Comparison of ENCODE assay signal across 25 cellular contexts in the genomic region with DNA sequence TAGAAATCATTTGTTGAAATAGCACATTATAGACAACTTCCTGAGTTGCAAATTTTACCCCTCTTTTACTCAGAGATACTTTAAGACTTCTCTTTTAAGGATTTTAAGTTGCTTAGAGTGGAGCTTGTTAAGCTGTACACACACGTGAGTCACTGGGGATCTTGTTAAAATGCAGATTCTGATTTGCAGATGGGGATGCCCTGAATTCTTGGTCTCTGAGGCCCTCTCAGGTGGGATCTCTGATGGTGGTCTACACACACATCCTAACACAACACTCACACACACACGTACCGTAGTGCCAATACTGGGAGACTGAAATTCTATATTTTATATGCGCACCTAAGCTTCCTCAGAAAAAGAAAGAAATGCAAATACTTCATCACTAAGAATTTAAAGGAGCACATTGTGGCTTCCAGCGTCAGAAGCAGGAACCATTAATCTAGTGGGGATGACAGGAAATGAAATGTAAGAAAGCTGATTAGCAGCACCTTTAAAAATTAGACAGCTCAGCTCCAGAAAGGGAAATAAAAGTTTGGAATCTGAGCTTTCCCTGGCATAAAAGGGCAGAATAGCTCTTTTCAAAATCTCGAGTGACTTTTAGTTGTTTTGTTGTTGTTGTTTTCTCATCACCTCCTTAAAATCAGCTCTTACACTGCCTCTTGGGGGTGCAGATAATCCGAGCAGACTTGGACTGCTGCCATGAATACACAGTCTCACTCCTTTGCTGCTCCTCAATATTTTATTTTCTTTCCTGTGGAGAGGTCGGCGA.
DNase-seq lines count a peak whose midpoint lies in the region; ATAC-seq, FAIRE-seq and TF ChIP-seq lines count a peak whose summit lies in the region.
"Had no signal": no experiment of that assay in that cellular context is flagged by ENCODE, and none has a peak within 500 bp of the region (broad histone marks: within the 10 kb centered on the region; RNA-seq: fewer than 3 reads in every experiment).

No MANE protein-coding gene starts in this region.

- peaks cover 15% of the 10 kb centered on the region for H3K27me3 ChIP-seq in GM23248 (replicated peaks; ENCODE audit: insufficient read depth)
- no peaks in the 10 kb centered on the region for H3K27me3 ChIP-seq in H1 (replicated peaks in 1 of 4; ENCODE audit: control insufficient read depth in 3 of 4, extremely low read depth in 1 of 4, insufficient read depth in 3 of 4, low read length in 3 of 4)
- H3K27me3 ChIP-seq: colonic mucosa had no signal

- H2AFZ ChIP-seq in GM23248 (no peak overlapping the region), OCI-LY7 (ENCODE audit: low read length) (peak overlapping the region; percentile 55; the same call in 1 of the 2 replicates), H1 (ENCODE audit: low read length) (no peak overlapping the region)

- intact Hi-C loops in OCI-LY7 (cut with micrococcal nuclease; ENCODE audit: unreplicated experiment): no loop called here

- no peak overlapping the region for H4K5ac ChIP-seq in H1 (ENCODE audit: insufficient read length, low read depth, low read length)

- no peaks in the 10 kb centered on the region for H3K36me3 Mint-ChIP-seq in progenitor cell of endocrine pancreas (ENCODE audit: insufficient read depth)
- H3K36me3 Mint-ChIP-seq: activated naive CD8-positive, alpha-beta T cell treated with anti-CD3 and anti-CD28 coated beads for 36 hours had no signal

- TF ChIP-seq POLR2A in H1 (IDR thresholded peaks at IDR 0.05; ENCODE audit: control extremely low read depth in 1 of 2, low read depth in 2 of 2, low read length in 2 of 2): no peak

- H3K23ac ChIP-seq in H1 (ENCODE audit: insufficient read length): no peak overlapping the region

- in situ Hi-C loops in GM23248 (cut with MboI): no loop called here

- BruUV-seq in OCI-LY7 (replicated peaks; lab: Mats Ljungman, UMichigan): no TSS peak

- POLR2A ChIA-PET in OCI-LY7 (lab: Charles Lee) (interaction anchor here (0.7 to 1.2 kb wide), 2 partner anchors 10 to 33 kb away, joined by 4 read pairs; no protein-coding TSS in a partner anchor), H1 (lab: Charles Lee; ENCODE audit: partially characterized antibody) (interaction anchor here (0.7 to 1.7 kb wide), 4 partner anchors 13 to 22 kb away, joined by 3 to 5 read pairs (median 4); no protein-coding TSS in a partner anchor)

- no peak for FAIRE-seq in H1 (lab: Jason Lieb, UNC)
- FAIRE-seq: endometrium, G401.6 had no signal

- CTCF ChIA-PET in OCI-LY7 (lab: Charles Lee; ENCODE audit: unreplicated experiment): no interaction called here
- CTCF ChIA-PET in H1 (lab: Charles Lee; ENCODE audit: partially characterized antibody): interaction anchor here (0.8 to 2.3 kb wide), 3 partner anchors 16 to 312 kb away, joined by 3 to 11 read pairs (median 3); no protein-coding TSS in a partner anchor

- peak overlapping the region; percentile 76; the same call in 1 of the 2 replicates for H3K18ac ChIP-seq in H1 (ENCODE audit: extremely low read depth, low read length)

- no peak overlapping the region for H3K4ac ChIP-seq in H1 (replicated peaks; ENCODE audit: insufficient read length, low read depth, low read length)

- H3K27ac Mint-ChIP-seq in progenitor cell of endocrine pancreas: peak overlapping the region; percentile 57
- H3K27ac Mint-ChIP-seq: activated naive CD8-positive, alpha-beta T cell treated with anti-CD3 and anti-CD28 coated beads for 36 hours; stimulated activated naive CD8-positive, alpha-beta T cell treated with anti-CD3 and anti-CD28 coated beads, Interleukin-15, amount 100 ng/mL, for 72 hours had no signal

- H4K91ac ChIP-seq in H1 (replicated peaks; ENCODE audit: insufficient read length, low read length): peak overlapping the region; percentile 48

- H2BK15ac ChIP-seq in H1 (ENCODE audit: low read length): peak overlapping the region; percentile 31; the same call in 1 of the 2 replicates

- peaks cover 26% of the 10 kb centered on the region for H3K4me1 ChIP-seq in GM23248 (ENCODE audit: insufficient read depth)
- H3K4me1 ChIP-seq in OCI-LY7 (ENCODE audit: insufficient read depth, low read length, poor library complexity, severe bottlenecking): peaks cover 66% of the 10 kb centered on the region
- peaks cover 9 to 25% (median 18%) of the 10 kb centered on the region in 4 experiments for H3K4me1 ChIP-seq in H1 (replicated peaks in 1 of 4; ENCODE audit: control insufficient read depth in 3 of 4, insufficient read depth in 4 of 4, low read length in 3 of 4)
- H3K4me1 ChIP-seq: Caco-2, left lung had no signal

- no peak for TF ChIP-seq RAD21 in H1 (IDR thresholded peaks at IDR 0.05 in 1 of 2, conservative IDR thresholded peaks at IDR 0.05 in 1 of 2; ENCODE audit: low read depth in 2 of 2, low read length in 2 of 2)

- H3K79me2 ChIP-seq in GM23248 (ENCODE audit: insufficient read depth) (no peaks in the 10 kb centered on the region), OCI-LY7 (ENCODE audit: insufficient read depth, low read depth, low read length) (no peaks in the 10 kb centered on the region), H1 (ENCODE audit: control insufficient read depth in 1 of 2, insufficient read depth in 2 of 2, low read length in 2 of 2) (no peaks in the 10 kb centered on the region)

- TF ChIP-seq CTCF in OCI-LY7 (conservative IDR thresholded peaks at IDR 0.05; ENCODE audit: low read length): no peak
- no peak for TF ChIP-seq CTCF in H1 (IDR thresholded peaks at IDR 0.05; ENCODE audit: control extremely low read depth in 1 of 3, insufficient read depth in 1 of 3, low read depth in 1 of 3, low read length in 3 of 3)
- no peak for TF ChIP-seq CTCF in progenitor cell of endocrine pancreas (IDR thresholded peaks at IDR 0.05; ENCODE audit: unreplicated experiment)

- H3K79me1 ChIP-seq in H1 (ENCODE audit: low read depth, low read length): no peaks in the 10 kb centered on the region

- peak overlapping the region; percentile 98 for H2BK5ac ChIP-seq in H1 (ENCODE audit: low read depth, low read length)

- peak overlapping the region; percentile 61 for H2BK120ac ChIP-seq in H1 (replicated peaks; ENCODE audit: low read depth, low read length)

- peak overlapping the region; percentile 95 for H2BK12ac ChIP-seq in H1 (ENCODE audit: low read depth, low read length)

- peaks cover 44% of the 10 kb centered on the region for H3K4me1 Mint-ChIP-seq in progenitor cell of endocrine pancreas (ENCODE audit: low read depth)
- H3K4me1 Mint-ChIP-seq: activated naive CD8-positive, alpha-beta T cell treated with anti-CD3 and anti-CD28 coated beads for 36 hours; stimulated activated naive CD8-positive, alpha-beta T cell treated with anti-CD3 and anti-CD28 coated beads, Interleukin-15, amount 100 ng/mL, for 72 hours had no signal

- H3K4me3 Mint-ChIP-seq in progenitor cell of endocrine pancreas (ENCODE audit: low read depth): no peak overlapping the region
- H3K4me3 Mint-ChIP-seq: activated naive CD8-positive, alpha-beta T cell treated with anti-CD3 and anti-CD28 coated beads for 36 hours; neural crest cell; stimulated activated naive CD8-positive, alpha-beta T cell treated with anti-CD3 and anti-CD28 coated beads, Interleukin-15, amount 100 ng/mL, for 72 hours had no signal

- peaks cover 3% of the 10 kb centered on the region; the same call in 1 of the 2 replicates for H3K23me2 ChIP-seq in H1 (ENCODE audit: low read depth, low read length)

- H3K9me3 Mint-ChIP-seq in progenitor cell of endocrine pancreas (ENCODE audit: low read depth): peaks cover 6% of the 10 kb centered on the region
- H3K9me3 Mint-ChIP-seq: activated naive CD8-positive, alpha-beta T cell treated with anti-CD3 and anti-CD28 coated beads for 36 hours; neural crest cell; stimulated activated naive CD8-positive, alpha-beta T cell treated with anti-CD3 and anti-CD28 coated beads, Interleukin-15, amount 100 ng/mL, for 72 hours had no signal

- no peaks in the 10 kb centered on the region; the same call in 1 of the 2 replicates for H3F3A ChIP-seq in GM23248 (ENCODE audit: insufficient read depth)

- H3K27me3 Mint-ChIP-seq in progenitor cell of endocrine pancreas: no peaks in the 10 kb centered on the region

- H3K56ac ChIP-seq in H1 (replicated peaks; ENCODE audit: insufficient read length, low read depth, low read length): no peak overlapping the region

- H3K9me2 ChIP-seq in GM23248 (ENCODE audit: insufficient read depth): no peaks in the 10 kb centered on the region
- no peaks in the 10 kb centered on the region for H3K9me2 ChIP-seq in OCI-LY7 (ENCODE audit: insufficient read depth, low read length)
- H3K9me2 ChIP-seq: SK-N-SH had no signal

- H3K9ac ChIP-seq in GM23248: no peak overlapping the region
- no peak overlapping the region; a peak in 1 of 7 replicates for H3K9ac ChIP-seq in H1 (replicated peaks in 1 of 4; ENCODE audit: extremely low read depth in 1 of 4, low read depth in 3 of 4, low read length in 3 of 4)
- H3K9ac ChIP-seq: SK-N-SH had no signal

- H3K9me3 ChIP-seq in GM23248 (ENCODE audit: low read depth): no peaks in the 10 kb centered on the region
- peaks cover 3% of the 10 kb centered on the region; the same call in 1 of the 2 replicates for H3K9me3 ChIP-seq in OCI-LY7 (ENCODE audit: low read length)
- H3K9me3 ChIP-seq in H1 (ENCODE audit: insufficient read depth in 2 of 2, low read depth in 1 of 2, low read length in 1 of 2): no peaks in the 10 kb centered on the region
- H3K9me3 ChIP-seq: Caco-2, colonic mucosa, left lung, SK-N-SH had no signal

- WGBS in GM23248 (ENCODE audit: low coverage in 1 of 2, low lambda C conversion rate in 2 of 2, missing lambda C conversion rate in 2 of 2), 2 experiments: 34 to 35% methylated on average over 9 of the region's 9 CpGs
- 69% methylated on average over 9 of the region's 9 CpGs; no CpG with 5 or more reads in 1 of the 2 experiments for WGBS in H1 (ENCODE audit: extremely low coverage in 1 of 2, insufficient coverage in 1 of 2, insufficient read length in 1 of 2, insufficient replicate concordance in 2 of 2, low coverage in 1 of 2, low lambda C conversion rate in 2 of 2, missing lambda C conversion rate in 1 of 2), 2 experiments

- H4K20me1 ChIP-seq in GM23248 (ENCODE audit: insufficient read depth) (no peaks in the 10 kb centered on the region), OCI-LY7 (ENCODE audit: insufficient read depth, low read length) (no peaks in the 10 kb centered on the region), H1 (replicated peaks in 1 of 2; ENCODE audit: control insufficient read depth in 1 of 2, insufficient read depth in 2 of 2, low read length in 2 of 2) (no peaks in the 10 kb centered on the region)

- no peaks in the 10 kb centered on the region for H3K36me3 ChIP-seq in GM23248 (ENCODE audit: low read depth)
- no peaks in the 10 kb centered on the region for H3K36me3 ChIP-seq in OCI-LY7 (ENCODE audit: insufficient read depth, low read length)
- no peaks in the 10 kb centered on the region for H3K36me3 ChIP-seq in H1 (ENCODE audit: control insufficient read depth in 2 of 4, insufficient read depth in 4 of 4, low read length in 3 of 4)
- H3K36me3 ChIP-seq: colonic mucosa, left lung had no signal

- H2BK20ac ChIP-seq in H1 (ENCODE audit: low read length): peak overlapping the region; percentile 97

- H3K14ac ChIP-seq in H1 (ENCODE audit: insufficient read length): no peak overlapping the region

- peak overlapping the region; percentile 79 for H2AK5ac ChIP-seq in H1 (ENCODE audit: low read depth, low read length)

- no peak for TF ChIP-seq EP300 in H1 (IDR thresholded peaks at IDR 0.05; ENCODE audit: borderline replicate concordance in 1 of 2, low read depth in 2 of 2, low read length in 2 of 2)

- DNase-seq in GM23248 (peak; percentile 14), OCI-LY7 (ENCODE audit: low spot score) (no peak), H1 (ENCODE audit: low read depth in 1 of 2, low spot score in 2 of 2) (no peak), progenitor cell of endocrine pancreas (ENCODE audit: low spot score, unreplicated experiment) (no peak), substantia nigra (lab: John Stamatoyannopoulos, UW) (no peak)
- DNase-seq: activated naive CD8-positive, alpha-beta T cell treated with anti-CD3 and anti-CD28 coated beads for 36 hours; AML-193; Caco-2; colonic mucosa; GOT3; Karpas-422; left lung; NCI-H1048; NCI-H1930; NCI-H446 treated with DMSO at 0.1 percent for 48 hours; SK-N-SH; stimulated activated CD4-positive, alpha-beta T cell treated with anti-CD3 and anti-CD28 coated beads, Interleukin-4, amount 100 ng/mL, for 1 hour; stimulated activated naive CD8-positive, alpha-beta T cell treated with anti-CD3 and anti-CD28 coated beads, Interleukin-15, amount 100 ng/mL, for 72 hours; T1000; trophoblast cell had no signal

- peak overlapping the region; percentile 40; the same call in 1 of the 2 replicates for H3K4me3 ChIP-seq in GM23248
- no peak overlapping the region for H3K4me3 ChIP-seq in OCI-LY7 (ENCODE audit: low read depth, low read length, poor library complexity, severe bottlenecking)
- H3K4me3 ChIP-seq in H1 (ENCODE audit: extremely low read depth in 1 of 4, insufficient read depth in 2 of 4, low read depth in 3 of 4, low read length in 4 of 4): no peak overlapping the region
- H3K4me3 ChIP-seq: colonic mucosa, left lung had no signal

- peak overlapping the region; percentile 69 for H3K4me2 ChIP-seq in GM23248 (ENCODE audit: unreplicated experiment)
- H3K4me2 ChIP-seq in OCI-LY7 (ENCODE audit: low read length): peak overlapping the region; percentile 48
- peak overlapping the region in 1 of 2 experiments; percentile 36; a peak in 1 of 4 replicates for H3K4me2 ChIP-seq in H1 (ENCODE audit: insufficient read depth in 1 of 2, low read depth in 2 of 2, low read length in 2 of 2)
- H3K4me2 ChIP-seq: SK-N-SH had no signal

- H3K27ac ChIP-seq in GM23248 (no peak overlapping the region), OCI-LY7 (ENCODE audit: low read depth, low read length, poor library complexity, severe bottlenecking) (no peak overlapping the region), H1 (ENCODE audit: low read depth, low read length) (peak overlapping the region; percentile 66; the same call in 1 of the 2 replicates), substantia nigra (ENCODE audit: low read depth, low read length, poor library complexity, severe bottlenecking) (no peak overlapping the region)
- H3K27ac ChIP-seq: colonic mucosa, left lung had no signal

- no peak for ATAC-seq in HG03378 (IDR thresholded peaks at IDR 0.05; ENCODE audit: unreplicated experiment)
- ATAC-seq in GM18868 (IDR thresholded peaks at IDR 0.05; ENCODE audit: unreplicated experiment): no peak
- ATAC-seq: left lung; stimulated activated naive CD8-positive, alpha-beta T cell treated with anti-CD3 and anti-CD28 coated beads, Interleukin-15, amount 100 ng/mL, for 72 hours had no signal

- no peak overlapping the region for H4K8ac ChIP-seq in H1 (ENCODE audit: extremely low read depth, insufficient read depth, low read length)
